Comparison of ENCODE assay signal across 1 cellular context in genomic region chr10:124705817-124706461, GRCh38.
TF ChIP-seq lines count a peak whose summit lies in the region.

No MANE protein-coding gene starts in this region.

TF ChIP-seq in K562, 482 proteins besides CTCF, POLR2A, EP300 and RAD21 (continued from another document):
- no peak for TF ChIP-seq ZBTB40 (IDR thresholded peaks at IDR 0.05)
- TF ChIP-seq ZBTB40 (CRISPR knock-in tag; IDR thresholded peaks at IDR 0.05), result no peak
- no peak for TF ChIP-seq HNRNPLL (IDR thresholded peaks at IDR 0.05; ENCODE audit: low read depth, low read length, poor library complexity, severe bottlenecking)
- TF ChIP-seq ZNF695 (CRISPR knock-in tag; IDR thresholded peaks at IDR 0.05), result no peak
- no peak for TF ChIP-seq NCOA4 (IDR thresholded peaks at IDR 0.05; ENCODE audit: partially characterized antibody)
- TF ChIP-seq TRIM25 (IDR thresholded peaks at IDR 0.05; ENCODE audit: borderline replicate concordance), result no peak
- TF ChIP-seq PRPF4 (IDR thresholded peaks at IDR 0.05; ENCODE audit: insufficient read depth, low read depth, low read length, poor library complexity, severe bottlenecking), result no peak
- TF ChIP-seq ZNF23 (CRISPR knock-in tag; IDR thresholded peaks at IDR 0.05), result no peak
- TF ChIP-seq ZBTB12 (CRISPR knock-in tag; IDR thresholded peaks at IDR 0.05), result no peak
